ENCODE assay signal across 17 cellular contexts in genomic region chr9:135963338-135963737, GRCh38. TPM values are rescaled to one million over a fixed set of nuclear protein-coding genes. Genes with fewer than 3 reads are reported as not detected.
DNase-seq lines count a peak whose midpoint lies in the region; ATAC-seq, FAIRE-seq and TF ChIP-seq lines count a peak whose summit lies in the region.
"Had no signal": no experiment of that assay in that cellular context is flagged by ENCODE, and none has a peak within 500 bp of the region (broad histone marks: within the 10 kb centered on the region; RNA-seq: fewer than 3 reads in every experiment).

No MANE protein-coding gene starts in this region.

- TF ChIP-seq CTCF in HepG2 (CRISPR knock-in tag; IDR thresholded peaks at IDR 0.05) (no peak), right lobe of liver (IDR thresholded peaks at IDR 0.05) (no peak), VCaP (conservative IDR thresholded peaks at IDR 0.05) (no peak), nephron (IDR thresholded peaks at IDR 0.05; ENCODE audit: unreplicated experiment in 3 of 3) (no peak), natural killer cell (IDR thresholded peaks at IDR 0.05) (no peak)

- H3K4me1 ChIP-seq in HepG2 (ENCODE audit: insufficient read depth, low read length) (peaks cover 34% of the 10 kb centered on the region), right lobe of liver (peaks cover 0 to 14% (median 0%) of the 10 kb centered on the region in 4 donors), mesenchymal stem cell (ENCODE audit: control insufficient read depth, insufficient read depth, low read depth, low read length) (peaks cover 15% of the 10 kb centered on the region)

- H3K4me1 Mint-ChIP-seq in nephron (peaks cover 25% of the 10 kb centered on the region), natural killer cell (peaks cover 24 to 39% of the 10 kb centered on the region in 2 donors)

- no peak for DNase-seq in HepG2 (ENCODE audit: low spot score)
- no peak for DNase-seq in right lobe of liver
- DNase-seq in natural killer cell: no peak
- DNase-seq in NCI-H2081 treated with DMSO at 0.1 percent for 48 hours (lab: John Stamatoyannopoulos, UW): no peak
- DNase-seq in mesenchymal stem cell: no peak
- DNase-seq: ACHN; CD4-positive, alpha-beta memory T cell; DMS79; GM23248; IMR-90 had no signal

- no peak overlapping the region for H3K27ac Mint-ChIP-seq in nephron
- peak overlapping the region in 1 of 2 donors; percentile 68 for H3K27ac Mint-ChIP-seq in natural killer cell

- H3K18ac ChIP-seq in mesenchymal stem cell (ENCODE audit: low read depth in 1 of 2, low read length in 2 of 2): no peak overlapping the region

- H3K4me3 ChIP-seq in HepG2 (replicated peaks in 1 of 3; ENCODE audit: insufficient read depth in 1 of 3, low read depth in 2 of 3, low read length in 3 of 3): no peak overlapping the region
- H3K4me3 ChIP-seq in right lobe of liver: no peak overlapping the region
- H3K4me3 ChIP-seq in mesenchymal stem cell (ENCODE audit: insufficient read depth in 1 of 2, low read depth in 1 of 2, low read length in 2 of 2): no peak overlapping the region
- H3K4me3 ChIP-seq: GM12878, GM23248 had no signal

- H3K27ac ChIP-seq in HepG2 (ENCODE audit: extremely low read length, insufficient read depth, low read length) (no peak overlapping the region), right lobe of liver (no peak overlapping the region), VCaP (peak overlapping the region; percentile 92; the same call in 1 of the 2 replicates), mesenchymal stem cell (ENCODE audit: low read length, poor library complexity, severe bottlenecking) (no peak overlapping the region)
- H3K27ac ChIP-seq: C4-2B, GM23248 had no signal

- H3K36me3 ChIP-seq in HepG2 (replicated peaks in 1 of 2; ENCODE audit: control insufficient read depth in 1 of 2, insufficient read depth in 2 of 2, low read length in 2 of 2): 0 out of 5 replicates have a peak, but pooled peaks cover 0 to 2% of the 10 kb centered on the region in 2 experiments
- H3K36me3 ChIP-seq in right lobe of liver: no peaks in the 10 kb centered on the region
- H3K36me3 ChIP-seq in mesenchymal stem cell (ENCODE audit: control insufficient read depth in 1 of 2, insufficient read depth in 2 of 2, low read depth in 1 of 2, low read length in 2 of 2): peaks cover 0 to 3% of the 10 kb centered on the region in 2 experiments

- no peak for TF ChIP-seq RAD21 in HepG2 (CRISPR knock-in tag; IDR thresholded peaks at IDR 0.05)

- ATAC-seq in HepG2 (no peak), right lobe of liver (no peak), natural killer cell (no peak)
- ATAC-seq: GM12878, HCT116 had no signal

- H3K27me3 Mint-ChIP-seq in nephron (ENCODE audit: low read depth): peaks cover 16% of the 10 kb centered on the region
- peaks cover 0 to 12% of the 10 kb centered on the region in 2 donors for H3K27me3 Mint-ChIP-seq in natural killer cell (ENCODE audit: low read depth in 2 of 2)

- peaks cover 7% of the 10 kb centered on the region for H3K79me1 ChIP-seq in mesenchymal stem cell (replicated peaks; ENCODE audit: low read length, poor library complexity, severe bottlenecking)

- H4K8ac ChIP-seq in mesenchymal stem cell (ENCODE audit: low read length): no peak overlapping the region

- no peak overlapping the region for H2BK5ac ChIP-seq in mesenchymal stem cell (ENCODE audit: low read depth, low read length, poor library complexity, severe bottlenecking)

- H3K9me3 ChIP-seq in HepG2 (ENCODE audit: low read length) (no peaks in the 10 kb centered on the region), right lobe of liver (no peaks in the 10 kb centered on the region), mesenchymal stem cell (ENCODE audit: control insufficient read depth, low read length) (no peaks in the 10 kb centered on the region)

- peaks cover 6% of the 10 kb centered on the region for H4K20me1 ChIP-seq in HepG2 (ENCODE audit: insufficient read depth, low read length)

- H3K9ac ChIP-seq in HepG2 (ENCODE audit: insufficient read depth, low read depth, low read length) (no peak overlapping the region), mesenchymal stem cell (ENCODE audit: low read length) (no peak overlapping the region)
- H3K9ac ChIP-seq: GM23248 had no signal

- no peaks in the 10 kb centered on the region for H3K36me3 Mint-ChIP-seq in nephron (ENCODE audit: low read depth)
- no peaks in the 10 kb centered on the region for H3K36me3 Mint-ChIP-seq in natural killer cell

- BruUV-seq in HepG2 (replicated peaks; lab: Mats Ljungman, UMichigan): no TSS peak

- FAIRE-seq in HepG2 (lab: Jason Lieb, UNC): no peak
- FAIRE-seq: GM12878, GM18507, H54 had no signal

- H3K23ac ChIP-seq in mesenchymal stem cell (ENCODE audit: low read length in 2 of 2): no peak overlapping the region

- in situ Hi-C loops in HepG2 (cut with HindIII; ENCODE audit: extremely low pct_ligation_motif_present, low pct_unique_long_range_greater_than_20kb): loop anchor here (10.0 kb wide), 1 partner anchor 141 kb away; no protein-coding TSS in a partner anchor

- no peak overlapping the region for H2BK15ac ChIP-seq in mesenchymal stem cell (ENCODE audit: low read depth, poor library complexity, severe bottlenecking)

- peaks cover 24% of the 10 kb centered on the region for H3K79me2 ChIP-seq in HepG2 (ENCODE audit: insufficient read depth, low read length)

- H3K14ac ChIP-seq in mesenchymal stem cell (ENCODE audit: low read length in 2 of 2): no peak overlapping the region

- intact Hi-C loops in HepG2 (cut with micrococcal nuclease; ENCODE audit: unreplicated experiment) (no loop called here), right lobe of liver (cut with DNase I) (no loop called here), natural killer cell (cut with micrococcal nuclease) (no loop called here)

- 62% methylated on average over 8 of the region's 8 CpGs for WGBS in HepG2 (ENCODE audit: low lambda C conversion rate)
- 88% methylated on average over 5 of the region's 8 CpGs for WGBS in right lobe of liver (ENCODE audit: insufficient coverage, low coverage, low lambda C conversion rate, missing lambda C conversion rate)
- WGBS in mesenchymal stem cell: 82% methylated on average over 7 of the region's 8 CpGs

- H3K4ac ChIP-seq in mesenchymal stem cell (ENCODE audit: low read depth in 1 of 2, low read length in 2 of 2): no peak overlapping the region

- no peak overlapping the region for H4K91ac ChIP-seq in mesenchymal stem cell (ENCODE audit: low read length)

- TF ChIP-seq POLR2A in HepG2 (IDR thresholded peaks at IDR 0.05; ENCODE audit: insufficient read depth in 1 of 2, low read depth in 2 of 2, low read length in 2 of 2): no peak
- no peak for TF ChIP-seq POLR2A in right lobe of liver (IDR thresholded peaks at IDR 0.05)

- H2AK5ac ChIP-seq in mesenchymal stem cell (ENCODE audit: low read length, severe bottlenecking): no peak overlapping the region

- peaks cover 7 to 26% of the 10 kb centered on the region in 2 experiments; a peak in 3 of 5 replicates for H3K27me3 ChIP-seq in HepG2 (ENCODE audit: control insufficient read depth in 1 of 2, insufficient read depth in 2 of 2, low read length in 2 of 2)
- H3K27me3 ChIP-seq in right lobe of liver: no peaks in the 10 kb centered on the region
- peaks cover 22 to 26% of the 10 kb centered on the region in 2 experiments for H3K27me3 ChIP-seq in mesenchymal stem cell (ENCODE audit: control insufficient read depth in 1 of 2, insufficient read depth in 1 of 2, low read length in 2 of 2)

- TF ChIP-seq EP300 in HepG2 (IDR thresholded peaks at IDR 0.05; ENCODE audit: low read depth in 2 of 2, low read length in 2 of 2) (no peak), HepG2 (CRISPR knock-in tag; IDR thresholded peaks at IDR 0.05; ENCODE audit: borderline replicate concordance) (no peak)

- no peak overlapping the region for H2AFZ ChIP-seq in HepG2 (ENCODE audit: low read length)
- no peak overlapping the region for H2AFZ ChIP-seq in mesenchymal stem cell (ENCODE audit: low read depth, low read length)

- no peak overlapping the region for H2BK12ac ChIP-seq in mesenchymal stem cell (ENCODE audit: low read length in 2 of 2)

- H3K4me2 ChIP-seq in HepG2 (ENCODE audit: low read depth, low read length) (no peak overlapping the region), mesenchymal stem cell (ENCODE audit: low read length, poor library complexity, severe bottlenecking) (no peak overlapping the region)

- no peak overlapping the region for H2BK120ac ChIP-seq in mesenchymal stem cell (ENCODE audit: low read depth, low read length)

- POLR2A ChIA-PET in HepG2 (lab: Yijun Ruan, JAX): no interaction called here

- CTCF ChIA-PET in HepG2 (lab: Yijun Ruan, JAX; ENCODE audit: low intra/inter-chr PET ratio, low total read pairs): no interaction called here

- no peaks in the 10 kb centered on the region for H3K9me3 Mint-ChIP-seq in nephron
- no peaks in the 10 kb centered on the region for H3K9me3 Mint-ChIP-seq in natural killer cell

- H3K4me3 Mint-ChIP-seq in nephron: peak overlapping the region in 2 of 3 experiments; percentile 50 to 51
- no peak overlapping the region for H3K4me3 Mint-ChIP-seq in natural killer cell

RNA-seq across cellular contexts. Expression of gene UBAC1, which starts 2.2 kb away (rescaled TPM):
- total RNA-seq in HepG2 (2016; rRNA removed; fragmentation: Illumina TruSeq; extraction: Trizol): 28.7 and 32.2 TPM in 2 replicates
- total RNA-seq in HepG2 (2016; cell fraction: cytosol; rRNA removed; fragmentation: Illumina TruSeq; extraction: Trizol; ENCODE audit: low read depth): 64.3 and 65.0 TPM in 2 replicates
- 24.0 and 31.6 TPM in 2 replicates for total RNA-seq in HepG2 (2016; cell fraction: insoluble cytoplasmic fraction; rRNA removed; fragmentation: Illumina TruSeq; extraction: Trizol)
- total RNA-seq in HepG2 (2016; cell fraction: membrane; rRNA removed; fragmentation: Illumina TruSeq; extraction: Trizol): 72.1 and 78.0 TPM in 2 replicates
- total RNA-seq in HepG2 (2016; cell fraction: nucleus; rRNA removed; fragmentation: Illumina TruSeq; extraction: Trizol): 18.2 and 19.5 TPM in 2 replicates
- 30.2 and 34.1 TPM in 2 replicates for polyA plus RNA-seq in HepG2 (2011; rRNA removed)
- polyA plus RNA-seq in HepG2 (2011; cell fraction: cytosol; rRNA removed): 21.2 and 27.8 TPM in 2 replicates
- 62.0 and 64.4 TPM in 2 replicates for polyA plus RNA-seq in HepG2 (2011; cell fraction: nucleus; rRNA removed)
- 11.8 and 12.0 TPM in 2 replicates for polyA plus RNA-seq in HepG2 (2012)
- polyA plus RNA-seq in HepG2 (2016; cell fraction: cytosol; fragmentation: Illumina TruSeq; extraction: Trizol; ENCODE audit: low read depth): 61.3 and 64.0 TPM in 2 replicates
- polyA plus RNA-seq in HepG2 (2016; cell fraction: insoluble cytoplasmic fraction; fragmentation: Illumina TruSeq; extraction: Trizol; ENCODE audit: low read depth): 30.7 and 32.1 TPM in 2 replicates
- polyA plus RNA-seq in HepG2 (2016; cell fraction: membrane; fragmentation: Illumina TruSeq; extraction: Trizol; ENCODE audit: low read depth): 65.3 TPM in 2 replicates
- 36.3 and 39.7 TPM in 2 replicates for polyA plus RNA-seq in HepG2 (2016; cell fraction: nucleus; fragmentation: Illumina TruSeq; extraction: Trizol; ENCODE audit: insufficient read depth, low read depth)
- polyA minus RNA-seq in HepG2 (2011; rRNA and poly(A)+ RNA removed; ENCODE audit: low replicate concordance): 13.4 and 58.0 TPM in 2 replicates
- 6.0 and 8.0 TPM in 2 replicates for polyA minus RNA-seq in HepG2 (2011; cell fraction: cytosol; rRNA and poly(A)+ RNA removed)
- 11.2 and 18.6 TPM in 2 replicates for polyA minus RNA-seq in HepG2 (2011; cell fraction: nucleus; rRNA and poly(A)+ RNA removed)
- 10 to 100 TPM; 15.2 to 27.0 (median 16.5) TPM for total RNA-seq in right lobe of liver
- total RNA-seq in natural killer cell: 10 to 100 TPM; 22.7 to 31.8 (median 27.6) TPM
- polyA plus RNA-seq in mesenchymal stem cell (2013, experiment 1 of 2): 28.9 TPM
- polyA plus RNA-seq in mesenchymal stem cell (2013, experiment 2 of 2): 28.1 TPM

RNA-seq across cellular contexts. Expression of gene CAMSAP1, which starts 56.0 kb away (rescaled TPM):
- total RNA-seq in HepG2 (2016; rRNA removed; fragmentation: Illumina TruSeq; extraction: Trizol) (10.2 and 12.4 TPM in 2 replicates), right lobe of liver (10 to 100 TPM in 3 of 6 experiments, 1 to 10 TPM in 3; 5.2 to 16.1 (median 10.4) TPM), natural killer cell (10 to 100 TPM; 25.9 to 33.5 (median 28.1) TPM)
- total RNA-seq in HepG2 (2016; cell fraction: cytosol; rRNA removed; fragmentation: Illumina TruSeq; extraction: Trizol; ENCODE audit: low read depth): 177 and 181 TPM in 2 replicates
- total RNA-seq in HepG2 (2016; cell fraction: insoluble cytoplasmic fraction; rRNA removed; fragmentation: Illumina TruSeq; extraction: Trizol): 8.9 and 16.6 TPM in 2 replicates
- 41.6 and 42.6 TPM in 2 replicates for total RNA-seq in HepG2 (2016; cell fraction: membrane; rRNA removed; fragmentation: Illumina TruSeq; extraction: Trizol)
- 13.3 and 18.1 TPM in 2 replicates for total RNA-seq in HepG2 (2016; cell fraction: nucleus; rRNA removed; fragmentation: Illumina TruSeq; extraction: Trizol)
- polyA plus RNA-seq in HepG2 (2011; rRNA removed): 3.8 and 4.1 TPM in 2 replicates
- polyA plus RNA-seq in HepG2 (2011; cell fraction: cytosol; rRNA removed): 4.6 and 6.9 TPM in 2 replicates
- polyA plus RNA-seq in HepG2 (2011; cell fraction: nucleus; rRNA removed): 5.7 and 6.6 TPM in 2 replicates
- polyA plus RNA-seq in HepG2 (2012): 6.8 and 8.3 TPM in 2 replicates
- 0.67 and 0.97 TPM in 2 replicates for polyA plus RNA-seq in HepG2 (2016; cell fraction: cytosol; fragmentation: Illumina TruSeq; extraction: Trizol; ENCODE audit: low read depth)
- polyA plus RNA-seq in HepG2 (2016; cell fraction: insoluble cytoplasmic fraction; fragmentation: Illumina TruSeq; extraction: Trizol; ENCODE audit: low read depth): 8.6 and 9.1 TPM in 2 replicates
- 2.4 and 2.5 TPM in 2 replicates for polyA plus RNA-seq in HepG2 (2016; cell fraction: membrane; fragmentation: Illumina TruSeq; extraction: Trizol; ENCODE audit: low read depth)
- polyA plus RNA-seq in HepG2 (2016; cell fraction: nucleus; fragmentation: Illumina TruSeq; extraction: Trizol; ENCODE audit: insufficient read depth, low read depth): 13.6 and 16.2 TPM in 2 replicates
- polyA minus RNA-seq in HepG2 (2011; rRNA and poly(A)+ RNA removed; ENCODE audit: low replicate concordance): 13.5 and 58.6 TPM in 2 replicates
- 18.0 and 25.6 TPM in 2 replicates for polyA minus RNA-seq in HepG2 (2011; cell fraction: cytosol; rRNA and poly(A)+ RNA removed)
- 10.9 and 12.2 TPM in 2 replicates for polyA minus RNA-seq in HepG2 (2011; cell fraction: nucleus; rRNA and poly(A)+ RNA removed)
- polyA plus RNA-seq in mesenchymal stem cell (2013, experiment 1 of 2): 14.3 TPM
- polyA plus RNA-seq in mesenchymal stem cell (2013, experiment 2 of 2): 16.0 TPM
